ENCODE assay signal across 8 cellular contexts in genomic region chr12:91361864-91362263, GRCh38.
DNase-seq lines count a peak whose midpoint lies in the region; ATAC-seq and TF ChIP-seq lines count a peak whose summit lies in the region.

No MANE protein-coding gene starts in this region.

- peak; percentile 61 for ATAC-seq in HG02981 (IDR thresholded peaks at IDR 0.05; ENCODE audit: unreplicated experiment)

- no peaks in the 10 kb centered on the region for H3K36me3 Mint-ChIP-seq in endothelial cell (ENCODE audit: low read depth, unreplicated experiment)

- no peak overlapping the region for H3K27ac Mint-ChIP-seq in endothelial cell (ENCODE audit: unreplicated experiment)

- no peaks in the 10 kb centered on the region for H3K9me3 ChIP-seq in osteoblast (ENCODE audit: low read depth, low read length)

- H3K27me3 Mint-ChIP-seq in endothelial cell (ENCODE audit: unreplicated experiment): no peaks in the 10 kb centered on the region

- peaks cover 4% of the 10 kb centered on the region for H3K4me1 Mint-ChIP-seq in endothelial cell (ENCODE audit: unreplicated experiment)

- no peaks in the 10 kb centered on the region for H3K9me3 Mint-ChIP-seq in endothelial cell (ENCODE audit: unreplicated experiment)

- H3K4me2 ChIP-seq in osteoblast (ENCODE audit: insufficient read depth, low read length): peak overlapping the region; percentile 52

- no peak overlapping the region for H3K4me3 Mint-ChIP-seq in endothelial cell (ENCODE audit: unreplicated experiment)

- H3K4me1 ChIP-seq in osteoblast (ENCODE audit: insufficient read depth, low read length): no peaks in the 10 kb centered on the region

- peak; percentile 84 for TF ChIP-seq CTCF in endothelial cell (IDR thresholded peaks at IDR 0.05; ENCODE audit: unreplicated experiment)
- TF ChIP-seq CTCF in osteoblast (IDR thresholded peaks at IDR 0.05; ENCODE audit: extremely low read depth, low read depth, low read length): peak; percentile 63

- H3K79me2 ChIP-seq in osteoblast (ENCODE audit: insufficient read depth, low read length): no peaks in the 10 kb centered on the region

- H3K27ac ChIP-seq in osteoblast (ENCODE audit: low read depth, low read length): no peak overlapping the region

- no peaks in the 10 kb centered on the region for H4K20me1 ChIP-seq in osteoblast (ENCODE audit: insufficient read depth, low read length)

- H2AFZ ChIP-seq in osteoblast (ENCODE audit: low read length): peak overlapping the region; percentile 43

- no peaks in the 10 kb centered on the region for H3K36me3 ChIP-seq in osteoblast (ENCODE audit: insufficient read depth, low read length)

- no peaks in the 10 kb centered on the region for H3K27me3 ChIP-seq in osteoblast (ENCODE audit: insufficient read depth, low read length)

- no peak overlapping the region for H3K4me3 ChIP-seq in osteoblast (ENCODE audit: insufficient read depth, low read length)

- DNase-seq in DMS79 (lab: John Stamatoyannopoulos, UW) (peak; percentile 9), OCI-M1 (lab: John Stamatoyannopoulos, UW) (peak; percentile 65), endothelial cell (ENCODE audit: low spot score) (no peak), osteoblast (ENCODE audit: insufficient read length, low spot score, missing footprints) (no peak), ecto neural progenitor cell (ENCODE audit: low spot score) (no peak), D341Med (ENCODE audit: low spot score) (no peak), hepatic stellate cell (ENCODE audit: low spot score) (no peak)

Comparison
In these comparisons a context has a peak if more than half of its experiments do, and no peak if none do; other contexts are left out.
1. DNase-seq: peak in DMS79 (single experiment) and OCI-M1 (single experiment); none in endothelial cell (single experiment), osteoblast (single experiment), ecto neural progenitor cell (single experiment), D341Med (single experiment) and hepatic stellate cell (single experiment).